Comparison of ENCODE assay signal across 19 cellular contexts in the genomic region with DNA sequence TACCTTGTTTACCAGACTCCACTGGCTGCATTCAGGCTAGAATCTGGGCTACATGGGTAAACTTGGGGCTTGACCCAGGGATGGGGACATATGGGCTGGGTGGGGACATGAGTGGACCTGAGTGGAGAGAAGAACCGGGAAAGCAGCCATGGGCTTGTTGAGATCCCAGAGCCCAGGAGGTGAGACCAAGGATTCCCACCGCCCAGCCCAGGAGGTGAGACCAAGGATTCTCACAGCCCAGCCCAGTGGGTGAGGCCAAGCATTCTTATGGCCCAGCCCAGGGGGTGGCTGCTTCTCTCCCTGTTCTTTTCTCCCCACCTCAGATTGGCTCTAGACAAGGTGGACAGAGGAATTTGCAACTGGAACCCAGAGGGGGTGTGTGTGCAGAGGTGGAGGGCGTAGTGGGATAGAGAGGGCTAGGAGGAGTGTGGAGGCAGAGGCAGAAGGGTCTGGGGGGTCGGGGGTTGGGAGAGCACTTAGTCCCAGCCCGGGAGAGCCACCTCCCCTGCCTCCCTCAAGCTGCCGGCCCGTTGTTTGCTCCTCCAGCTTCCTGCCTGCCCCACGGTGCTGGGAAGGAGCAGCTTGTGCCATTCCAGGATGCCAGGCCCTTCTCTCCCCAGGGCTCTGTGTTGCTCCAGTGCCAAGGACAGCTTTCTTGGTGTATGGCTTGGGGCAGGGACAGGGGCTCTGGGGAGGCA. TPM values are rescaled to one million over a fixed set of nuclear protein-coding genes. Genes with fewer than 3 reads are reported as not detected.
DNase-seq lines count a peak whose midpoint lies in the region; ATAC-seq and TF ChIP-seq lines count a peak whose summit lies in the region.
"Had no signal": no experiment of that assay in that cellular context is flagged by ENCODE, and none has a peak within 500 bp of the region (broad histone marks: within the 10 kb centered on the region; RNA-seq: fewer than 3 reads in every experiment).

No MANE protein-coding gene starts in this region.

- H3K27ac ChIP-seq in right atrium auricular region (no peak overlapping the region), tibial artery (peak overlapping the region in 1 of 2 donors; percentile 18)
- H3K27ac ChIP-seq: neutrophil, PC-9, SJCRH30 had no signal

- H3K36me3 ChIP-seq in right atrium auricular region (no peaks in the 10 kb centered on the region), tibial artery (no peaks in the 10 kb centered on the region)
- H3K36me3 ChIP-seq: BE2C, neutrophil, SJCRH30 had no signal

- DNase-seq in Right ventricle myocardium inferior (ENCODE audit: missing footprints) (peak; percentile 31), right atrium auricular region (ENCODE audit: low spot score) (no peak), chondrocyte (ENCODE audit: low spot score) (peak; percentile 72), mesenteric fat pad (ENCODE audit: low spot score) (peak; percentile 43), tibial artery (peak; percentile 22 to 59)
- DNase-seq in effector CD4-positive, alpha-beta T cell: no peak
- DNase-seq in stimulated activated CD4-positive, alpha-beta T cell treated with anti-CD3 and anti-CD28 coated beads, Interleukin-4, amount 100 ng/mL, for 4 hours: no peak
- DNase-seq: BE2C, DMS79, NCI-H1092 treated with DMSO at 0.1 percent for 48 hours, NCI-H2029, PC-9, retina, SJCRH30 had no signal

- H3K36me3 Mint-ChIP-seq in chondrocyte (ENCODE audit: low read depth): no peaks in the 10 kb centered on the region
- H3K36me3 Mint-ChIP-seq: activated naive CD8-positive, alpha-beta T cell; T-cell had no signal

- no peaks in the 10 kb centered on the region for H3K9me3 Mint-ChIP-seq in chondrocyte (ENCODE audit: low read depth)
- H3K9me3 Mint-ChIP-seq: T-cell had no signal

- no peak for TF ChIP-seq CTCF in right atrium auricular region (IDR thresholded peaks at IDR 0.05)
- TF ChIP-seq CTCF in chondrocyte (IDR thresholded peaks at IDR 0.05): no peak
- no peak for TF ChIP-seq CTCF in tibial artery (IDR thresholded peaks at IDR 0.05)

- H3K4me3 ChIP-seq in right atrium auricular region (no peak overlapping the region), tibial artery (no peak overlapping the region)
- H3K4me3 ChIP-seq: PC-9, SJCRH30 had no signal

- ATAC-seq in Right ventricle myocardium inferior (no peak), HG02623 (IDR thresholded peaks at IDR 0.05; ENCODE audit: unreplicated experiment) (no peak)
- ATAC-seq: T-cell had no signal

- H3K9me3 ChIP-seq in right atrium auricular region (no peaks in the 10 kb centered on the region), tibial artery (no peaks in the 10 kb centered on the region)
- H3K9me3 ChIP-seq: BE2C, neutrophil, SJCRH30 had no signal

- intact Hi-C loops in Right ventricle myocardium inferior (cut with DNase I): no loop called here
- intact Hi-C loops in tibial artery (cut with DNase I; ENCODE audit: low total_unique reads): no loop called here

- H3K27me3 Mint-ChIP-seq in chondrocyte (ENCODE audit: low read depth): no peaks in the 10 kb centered on the region
- H3K27me3 Mint-ChIP-seq: activated naive CD8-positive, alpha-beta T cell had no signal

- peak overlapping the region; percentile 79 for H3K27ac Mint-ChIP-seq in chondrocyte (ENCODE audit: unreplicated experiment)
- H3K27ac Mint-ChIP-seq: activated naive CD8-positive, alpha-beta T cell; T-cell had no signal

- H3K4me1 Mint-ChIP-seq in chondrocyte (ENCODE audit: low read depth): peaks cover 94% of the 10 kb centered on the region
- H3K4me1 Mint-ChIP-seq: T-cell had no signal

- H3K4me1 ChIP-seq in right atrium auricular region: peaks cover 0 to 53% of the 10 kb centered on the region in 2 donors
- peaks cover 0 to 70% (median 55%) of the 10 kb centered on the region in 4 donors for H3K4me1 ChIP-seq in tibial artery

- H3K4me3 Mint-ChIP-seq in chondrocyte (ENCODE audit: unreplicated experiment): no peak overlapping the region
- H3K4me3 Mint-ChIP-seq: activated naive CD8-positive, alpha-beta T cell; T-cell had no signal

- H3K27me3 ChIP-seq in right atrium auricular region (no peaks in the 10 kb centered on the region), tibial artery (no peaks in the 10 kb centered on the region)
- H3K27me3 ChIP-seq: BE2C, SJCRH30 had no signal

RNA-seq across cellular contexts. Expression of a gene that starts 25.6 kb away (rescaled TPM):
- total RNA-seq in Right ventricle myocardium inferior (2.2 TPM), right atrium auricular region (1 to 10 TPM; 1.5 to 3.5 TPM), chondrocyte (31.1 to 37.0 TPM (median 36.0 TPM) in 3 replicates), mesenteric fat pad (4.1 TPM)
- total RNA-seq: mononuclear cell had no signal

Comparison
In these comparisons a context has a peak if more than half of its experiments do, and no peak if none do; other contexts are left out.
1. DNase-seq: peak in Right ventricle myocardium inferior (single experiment), chondrocyte (single experiment), mesenteric fat pad (single experiment) and tibial artery (2 of 2); none in right atrium auricular region (single experiment), effector CD4-positive, alpha-beta T cell (single experiment) and stimulated activated CD4-positive, alpha-beta T cell treated with anti-CD3 and anti-CD28 coated beads, Interleukin-4, amount 100 ng/mL, for 4 hours (0 of 2).